1 cellular context compared by ENCODE assay signal in the genomic region with DNA sequence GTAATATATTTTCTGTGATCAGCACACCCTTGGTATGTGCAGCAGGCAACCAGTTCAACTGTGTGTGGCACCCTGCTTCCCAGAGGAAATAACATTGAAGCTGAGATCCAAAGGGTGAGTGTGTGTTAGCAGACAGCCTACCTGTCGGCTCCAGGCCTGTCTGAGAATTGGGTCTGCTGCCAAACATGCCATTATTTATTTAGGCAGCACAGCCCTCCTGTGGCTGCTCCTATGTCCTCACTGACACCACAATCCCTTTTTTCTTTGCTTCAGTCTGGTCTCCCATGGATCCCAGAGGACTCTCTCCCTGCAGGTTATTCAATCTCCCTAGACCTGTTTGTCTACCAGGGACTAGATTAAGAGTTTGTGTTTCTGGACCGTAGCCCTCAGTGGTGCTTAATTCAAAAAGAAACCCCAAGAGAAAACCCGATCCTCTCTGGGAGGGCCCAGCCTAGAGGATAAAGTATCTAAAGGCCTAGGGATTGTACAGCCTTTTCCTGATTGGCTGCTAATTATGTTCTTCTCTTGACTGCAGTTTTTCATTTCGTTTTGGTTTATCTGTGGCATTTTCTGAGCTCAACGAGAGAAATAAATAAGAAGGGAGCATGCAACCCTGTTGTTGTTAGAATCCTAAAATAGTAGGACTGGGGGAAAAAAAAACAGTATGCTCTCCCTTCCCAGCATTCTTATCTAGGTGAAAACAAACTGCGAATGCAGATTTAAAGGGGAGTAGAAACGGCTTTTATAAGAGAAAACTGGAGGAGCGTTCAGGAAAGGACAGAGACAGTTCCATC.
TF ChIP-seq lines count a peak whose summit lies in the region.

No MANE protein-coding gene starts in this region.

TF ChIP-seq in HCT116, 20 proteins besides CTCF, POLR2A, EP300 and RAD21:
- TF ChIP-seq ZFX (IDR thresholded peaks at IDR 0.05) (no peak), FOSL1 (IDR thresholded peaks at IDR 0.05; ENCODE audit: low read depth) (no peak), JUND (IDR thresholded peaks at IDR 0.05) (no peak), EZH2phosphoT487 (IDR thresholded peaks at IDR 0.05; ENCODE audit: borderline replicate concordance) (no peak), YY1 (IDR thresholded peaks at IDR 0.05; ENCODE audit: extremely low read depth, insufficient replicate concordance, low read depth, low read length) (no peak)
- TF ChIP-seq, protein P1, sequence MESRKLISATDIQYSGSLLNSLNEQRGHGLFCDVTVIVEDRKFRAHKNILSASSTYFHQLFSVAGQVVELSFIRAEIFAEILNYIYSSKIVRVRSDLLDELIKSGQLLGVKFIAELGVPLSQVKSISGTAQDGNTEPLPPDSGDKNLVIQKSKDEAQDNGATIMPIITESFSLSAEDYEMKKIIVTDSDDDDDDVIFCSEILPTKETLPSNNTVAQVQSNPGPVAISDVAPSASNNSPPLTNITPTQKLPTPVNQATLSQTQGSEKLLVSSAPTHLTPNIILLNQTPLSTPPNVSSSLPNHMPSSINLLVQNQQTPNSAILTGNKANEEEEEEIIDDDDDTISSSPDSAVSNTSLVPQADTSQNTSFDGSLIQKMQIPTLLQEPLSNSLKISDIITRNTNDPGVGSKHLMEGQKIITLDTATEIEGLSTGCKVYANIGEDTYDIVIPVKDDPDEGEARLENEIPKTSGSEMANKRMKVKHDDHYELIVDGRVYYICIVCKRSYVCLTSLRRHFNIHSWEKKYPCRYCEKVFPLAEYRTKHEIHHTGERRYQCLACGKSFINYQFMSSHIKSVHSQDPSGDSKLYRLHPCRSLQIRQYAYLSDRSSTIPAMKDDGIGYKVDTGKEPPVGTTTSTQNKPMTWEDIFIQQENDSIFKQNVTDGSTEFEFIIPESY (IDR thresholded peaks at IDR 0.05; ENCODE audit: extremely low read depth, insufficient replicate concordance, low read length): no peak
- TF ChIP-seq, protein P2, sequence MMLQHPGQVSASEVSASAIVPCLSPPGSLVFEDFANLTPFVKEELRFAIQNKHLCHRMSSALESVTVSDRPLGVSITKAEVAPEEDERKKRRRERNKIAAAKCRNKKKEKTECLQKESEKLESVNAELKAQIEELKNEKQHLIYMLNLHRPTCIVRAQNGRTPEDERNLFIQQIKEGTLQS (IDR thresholded peaks at IDR 0.05): no peak
